In genomic region chr7:129553861-129554530, GRCh38 we compare ENCODE assay signal across 8 cellular contexts. TPM values are rescaled to one million over a fixed set of nuclear protein-coding genes. Genes with fewer than 3 reads are reported as not detected.
A peak's percentile ranks its signal among the peaks of the same experiment; 100 is the strongest.
DNase-seq lines count a peak whose midpoint lies in the region; TF ChIP-seq lines count a peak whose summit lies in the region.

No MANE protein-coding gene starts in this region.

- POLR2A ChIA-PET in activated CD4-positive, alpha-beta memory T cell treated with anti-CD3 and anti-CD28 coated beads for 36 hours (lab: Charles Lee), result no interaction called here

- DNase-seq in DMS153 treated with DMSO at 0.1 percent for 48 hours (lab: John Stamatoyannopoulos, UW; ENCODE audit: unreplicated experiment) (peak; percentile 60), NCI-H2081 (lab: John Stamatoyannopoulos, UW) (peak; percentile 92 to 94), foreskin melanocyte (peak; percentile 90), H7 (no peak), progenitor cell of endocrine pancreas (ENCODE audit: low spot score, unreplicated experiment) (no peak), OCI-M2 (lab: John Stamatoyannopoulos, UW; ENCODE audit: unreplicated experiment) (no peak), cerebellar cortex (ENCODE audit: low spot score) (no peak)
- peak; percentile 72 for DNase-seq in activated CD4-positive, alpha-beta memory T cell treated with anti-CD3 and anti-CD28 coated beads for 36 hours

- no peaks in the 10 kb centered on the region for H3K36me3 Mint-ChIP-seq in activated CD4-positive, alpha-beta memory T cell treated with anti-CD3 and anti-CD28 coated beads for 36 hours
- no peaks in the 10 kb centered on the region for H3K36me3 Mint-ChIP-seq in progenitor cell of endocrine pancreas (ENCODE audit: insufficient read depth)

- intact Hi-C loops in activated CD4-positive, alpha-beta memory T cell treated with anti-CD3 and anti-CD28 coated beads for 36 hours (cut with micrococcal nuclease), result loop anchor here (1.0 kb wide), 1 partner anchor 23 kb away; no protein-coding TSS in a partner anchor

- H3K4me1 Mint-ChIP-seq in activated CD4-positive, alpha-beta memory T cell treated with anti-CD3 and anti-CD28 coated beads for 36 hours (ENCODE audit: low read depth), result peaks cover 5% of the 10 kb centered on the region
- no peaks in the 10 kb centered on the region for H3K4me1 Mint-ChIP-seq in progenitor cell of endocrine pancreas (ENCODE audit: low read depth)

- CTCF ChIA-PET in activated CD4-positive, alpha-beta memory T cell treated with anti-CD3 and anti-CD28 coated beads for 36 hours (lab: Charles Lee), result interaction anchor here (0.6 to 1.3 kb wide), 2 partner anchors 186 to 461 kb away, joined by 3 to 4 read pairs; no protein-coding TSS in a partner anchor

- no peaks in the 10 kb centered on the region for H3K36me3 ChIP-seq in H7 (replicated peaks; ENCODE audit: control insufficient read depth, insufficient read depth, low read length)

- H3K27me3 ChIP-seq in H7 (ENCODE audit: control insufficient read depth, insufficient read depth, low read length), result no peaks in the 10 kb centered on the region

- no peaks in the 10 kb centered on the region for H3K9me3 Mint-ChIP-seq in activated CD4-positive, alpha-beta memory T cell treated with anti-CD3 and anti-CD28 coated beads for 36 hours
- H3K9me3 Mint-ChIP-seq in progenitor cell of endocrine pancreas (ENCODE audit: low read depth), result no peaks in the 10 kb centered on the region

- H3K4me3 Mint-ChIP-seq in activated CD4-positive, alpha-beta memory T cell treated with anti-CD3 and anti-CD28 coated beads for 36 hours, result no peak overlapping the region
- no peak overlapping the region for H3K4me3 Mint-ChIP-seq in progenitor cell of endocrine pancreas (ENCODE audit: low read depth)

- TF ChIP-seq CTCF in progenitor cell of endocrine pancreas (IDR thresholded peaks at IDR 0.05; ENCODE audit: unreplicated experiment), result no peak

- H3K27me3 Mint-ChIP-seq in activated CD4-positive, alpha-beta memory T cell treated with anti-CD3 and anti-CD28 coated beads for 36 hours, result peaks cover 3% of the 10 kb centered on the region
- peaks cover 15% of the 10 kb centered on the region for H3K27me3 Mint-ChIP-seq in progenitor cell of endocrine pancreas

- H3K27ac Mint-ChIP-seq in activated CD4-positive, alpha-beta memory T cell treated with anti-CD3 and anti-CD28 coated beads for 36 hours, result no peak overlapping the region
- no peak overlapping the region for H3K27ac Mint-ChIP-seq in progenitor cell of endocrine pancreas

- H3K4me3 ChIP-seq in H7 (ENCODE audit: insufficient read depth, low read depth, low read length), result no peak overlapping the region

RNA-seq across cellular contexts. Expression of gene SMKR1, which starts 51.7 kb away (rescaled TPM):
- 1 to 10 TPM; 1.5 to 2.0 TPM for total RNA-seq in activated CD4-positive, alpha-beta memory T cell treated with anti-CD3 and anti-CD28 coated beads for 36 hours
- not detected in 2 replicates for total RNA-seq in H7 (2014; rRNA removed; shearing (Covaris generic))
- total RNA-seq in progenitor cell of endocrine pancreas, result 1.7 and 2.3 TPM in 2 replicates

RNA-seq across cellular contexts. Expression of gene NRF1, which starts 57.5 kb away (rescaled TPM):
- 10 to 100 TPM; 19.9 to 20.4 TPM for total RNA-seq in activated CD4-positive, alpha-beta memory T cell treated with anti-CD3 and anti-CD28 coated beads for 36 hours
- total RNA-seq in H7 (2014; rRNA removed; shearing (Covaris generic)), result 13.7 and 21.1 TPM in 2 replicates
- total RNA-seq in progenitor cell of endocrine pancreas, result 29.7 and 32.4 TPM in 2 replicates

Comparison
In these comparisons a context has a peak if more than half of its experiments do, and no peak if none do; other contexts are left out.
1. DNase-seq: peak in DMS153 treated with DMSO at 0.1 percent for 48 hours (single experiment), NCI-H2081 (2 of 2), activated CD4-positive, alpha-beta memory T cell treated with anti-CD3 and anti-CD28 coated beads for 36 hours (single experiment) and foreskin melanocyte (single experiment); none in H7 (single experiment), progenitor cell of endocrine pancreas (single experiment), OCI-M2 (single experiment) and cerebellar cortex (single experiment).